Comparison of ENCODE assay signal across 1 cellular context in the genomic region with DNA sequence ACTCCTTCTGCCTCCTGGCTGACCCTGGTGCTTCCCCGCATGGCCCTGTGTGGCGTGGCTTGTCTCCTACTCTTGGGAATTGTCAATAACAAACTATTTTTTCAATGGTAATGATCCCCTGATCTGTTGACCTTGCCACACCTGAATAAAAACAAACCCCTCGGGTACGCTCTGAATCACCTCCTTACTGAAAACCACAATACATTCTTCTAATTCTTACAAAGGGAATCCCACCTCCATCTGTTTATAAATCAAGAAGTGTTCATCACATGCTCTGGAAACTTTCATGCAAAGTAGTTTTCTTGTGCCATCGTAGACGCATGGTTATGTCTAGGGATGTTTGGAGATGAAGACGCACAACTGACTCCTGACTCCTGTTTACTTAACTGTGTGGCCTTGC.
TF ChIP-seq lines count a peak whose summit lies in the region.

No MANE protein-coding gene starts in this region.

TF ChIP-seq in IMR-90, 13 proteins besides CTCF, POLR2A, EP300 and RAD21:
- TF ChIP-seq FOS (IDR thresholded peaks at IDR 0.05; ENCODE audit: low read depth, low read length) (no peak), BHLHE40 (IDR thresholded peaks at IDR 0.05; ENCODE audit: low read depth, low read length) (peak; percentile 23; the same call in 1 of the 2 replicates), MXI1 (IDR thresholded peaks at IDR 0.05; ENCODE audit: borderline replicate concordance, low read depth, low read length) (no peak)
TF ChIP-seq in IMR-90: peak in this region for 1.
